Comparison of ENCODE assay signal across 26 cellular contexts in genomic region chr10:1724921-1725320, GRCh38. TPM values are rescaled to one million over a fixed set of nuclear protein-coding genes. Genes with fewer than 3 reads are reported as not detected.
"Had no signal": no experiment of that assay in that cellular context is flagged by ENCODE, and none has a peak within 500 bp of the region (broad histone marks: within the 10 kb centered on the region; RNA-seq: fewer than 3 reads in every experiment).

No MANE protein-coding gene starts in this region.

- H3K27ac Mint-ChIP-seq: activated CD8-positive, alpha-beta T cell treated with anti-CD3 and anti-CD28 coated beads, Interleukin-2, amount 10 ng/mL, durations not matched to agents 7 days and 5 days; activated naive CD8-positive, alpha-beta T cell treated with anti-CD3 and anti-CD28 coated beads, Interleukin-2, amount 10 ng/mL, durations not matched to agents 7 days and 5 days; T-helper 1 cell treated with Interleukin-12 subunit alpha and Interleukin-12 subunit beta and Interleukin-4 antibody, amounts not matched to agents 30 μg/mL and 1 μg/mL, for 36 hours; WTC11 had no signal

- H3K27ac ChIP-seq: adrenal gland, SJSA1 had no signal

- H3K4me3 ChIP-seq: adrenal gland, SJSA1 had no signal

- H3K36me3 ChIP-seq: adrenal gland, SJSA1 had no signal

- H3K4me1 Mint-ChIP-seq: activated naive CD8-positive, alpha-beta T cell treated with anti-CD3 and anti-CD28 coated beads, Interleukin-2, amount 10 ng/mL, durations not matched to agents 7 days and 5 days had no signal

- H3K4me3 Mint-ChIP-seq: activated CD8-positive, alpha-beta T cell treated with anti-CD3 and anti-CD28 coated beads, Interleukin-2, amount 10 ng/mL, durations not matched to agents 7 days and 5 days; activated naive CD8-positive, alpha-beta T cell treated with anti-CD3 and anti-CD28 coated beads, Interleukin-2, amount 10 ng/mL, durations not matched to agents 7 days and 5 days; T-helper 1 cell treated with Interleukin-12 subunit alpha and Interleukin-12 subunit beta and Interleukin-4 antibody, amounts not matched to agents 30 μg/mL and 1 μg/mL, for 36 hours; WTC11 had no signal

- H3K9me3 ChIP-seq: adrenal gland, SJSA1 had no signal

- H3K27me3 ChIP-seq: adrenal gland had no signal

- ATAC-seq: activated CD8-positive, alpha-beta T cell treated with anti-CD3 and anti-CD28 coated beads, Interleukin-2, amount 10 ng/mL, durations not matched to agents 7 days and 5 days; Panc1; WTC11 had no signal

- H3K36me3 Mint-ChIP-seq: activated naive CD8-positive, alpha-beta T cell treated with anti-CD3 and anti-CD28 coated beads, Interleukin-2, amount 10 ng/mL, durations not matched to agents 7 days and 5 days; WTC11 had no signal

- DNase-seq: activated CD4-positive, alpha-beta T cell treated with anti-CD3 and anti-CD28 coated beads for 48 hours; activated CD4-positive, alpha-beta T cell treated with anti-CD3 and anti-CD28 coated beads, Interleukin-2, amount 50 U/mL, for 4 hours; activated CD4-positive, CD25-positive, alpha-beta regulatory T cell treated with anti-CD3 and anti-CD28 coated beads, Interleukin-2, amount 50 U/mL, for 72 hours; activated CD8-positive, alpha-beta memory T cell treated with anti-CD3 and anti-CD28 coated beads, Interleukin-2, amount 50 U/mL, for 48 hours; activated CD8-positive, alpha-beta T cell treated with anti-CD3 and anti-CD28 coated beads, Interleukin-2, amount 10 ng/mL, durations not matched to agents 7 days and 5 days; activated naive CD4-positive, alpha-beta T cell treated with anti-CD3 and anti-CD28 coated beads, Interleukin-2, amount 50 U/mL, for 16 hours; activated naive CD8-positive, alpha-beta T cell treated with anti-CD3 and anti-CD28 coated beads, Interleukin-2, amount 10 ng/mL, durations not matched to agents 7 days and 5 days; activated T-cell treated with anti-CD3 and anti-CD28 coated beads, Interleukin-2, amount 50 U/mL, for 1 hour; adrenal gland; anterior cingulate cortex; central memory CD4-positive, alpha-beta T cell; MM.1S; NCI-H1105; NCI-H1436; NCI-H1694 treated with DMSO at 0.1 percent for 48 hours; NCI-H2029 treated with DMSO at 0.1 percent for 48 hours; NCI-H345; NCI-H510A treated with DMSO at 0.1 percent for 48 hours; NCI-H82; OCI-M1; RPMI8226; SHP77 had no signal

- H3K4me1 ChIP-seq: adrenal gland, SJSA1 had no signal

- H3K9me3 Mint-ChIP-seq: activated naive CD8-positive, alpha-beta T cell treated with anti-CD3 and anti-CD28 coated beads, Interleukin-2, amount 10 ng/mL, durations not matched to agents 7 days and 5 days; T-helper 1 cell treated with Interleukin-12 subunit alpha and Interleukin-12 subunit beta and Interleukin-4 antibody, amounts not matched to agents 30 μg/mL and 1 μg/mL, for 36 hours had no signal

RNA-seq across cellular contexts. Expression of gene ADARB2, which starts 12.4 kb away (rescaled TPM):
- total RNA-seq: SJSA1 had no signal
